Comparison of ENCODE assay signal across 1 cellular context in the genomic region with DNA sequence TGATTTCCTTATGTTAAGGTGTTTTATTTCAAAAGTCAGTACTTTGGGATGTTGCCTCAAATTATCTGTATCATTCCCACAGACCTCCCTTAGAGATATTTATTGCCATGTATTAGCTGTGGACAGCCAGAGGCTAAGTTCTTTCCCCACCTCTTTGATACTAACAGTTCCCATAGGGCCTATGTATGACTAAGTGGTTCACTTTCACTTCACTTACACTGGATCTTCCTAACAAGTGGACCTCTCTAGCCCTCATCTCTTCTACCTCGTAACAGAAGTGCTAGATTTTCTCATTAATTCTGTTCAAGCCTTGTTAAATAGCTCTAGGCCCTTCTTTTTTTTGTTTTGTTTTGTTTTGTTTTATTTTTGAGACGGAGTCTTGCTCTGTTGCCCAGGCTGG.
A peak's percentile ranks its signal among the peaks of the same experiment; 100 is the strongest.
TF ChIP-seq lines count a peak whose summit lies in the region.

No MANE protein-coding gene starts in this region.

TF ChIP-seq in GM12878, 131 proteins besides CTCF, POLR2A, EP300 and RAD21 (continued from another document):
- 0 out of 4 replicates have a peak, but pooled peaks of 1 of the 2 experiments have one; percentile 12 for TF ChIP-seq IKZF2 (IDR thresholded peaks at IDR 0.05)
